ENCODE assay signal across 12 cellular contexts in the genomic region with DNA sequence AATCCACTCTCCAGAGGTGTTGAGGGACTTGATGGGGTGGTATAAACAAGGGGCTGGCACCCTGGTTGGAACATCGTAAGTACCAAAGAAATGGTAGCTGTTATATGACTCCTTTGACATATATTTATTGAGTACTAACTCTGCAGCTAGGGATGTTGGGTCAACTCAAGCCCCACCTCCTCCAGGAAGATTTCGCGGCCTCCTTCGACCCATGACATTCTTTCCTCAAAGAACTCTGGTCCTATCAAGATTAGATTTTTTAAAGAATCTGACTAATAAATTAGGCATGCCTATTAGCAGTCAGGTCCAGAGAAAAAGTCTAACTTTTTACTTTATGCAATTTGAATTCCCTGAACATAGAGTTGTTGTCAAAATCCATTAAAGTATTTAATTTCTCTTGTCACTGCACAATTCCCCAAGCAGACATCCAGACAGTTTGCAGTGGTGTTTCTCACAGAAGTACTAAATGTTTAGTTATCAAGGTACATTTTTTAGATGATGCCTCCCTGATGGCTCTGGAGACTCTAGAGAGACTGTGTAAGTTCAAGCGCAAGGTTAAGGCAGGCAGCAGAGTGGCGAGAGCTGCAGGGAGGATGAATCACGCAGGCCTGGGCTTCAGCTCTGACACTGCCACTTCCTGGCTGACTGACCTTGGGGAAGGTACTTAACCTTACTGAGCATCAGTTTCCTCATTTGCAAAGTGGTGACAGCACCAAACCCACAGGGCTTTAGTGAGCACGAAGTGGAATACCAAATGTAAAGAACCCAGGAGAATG.
A peak's percentile ranks its signal among the peaks of the same experiment; 100 is the strongest.
DNase-seq lines count a peak whose midpoint lies in the region; ATAC-seq and TF ChIP-seq lines count a peak whose summit lies in the region.
"Had no signal": no experiment of that assay in that cellular context is flagged by ENCODE, and none has a peak within 500 bp of the region (broad histone marks: within the 10 kb centered on the region; RNA-seq: fewer than 3 reads in every experiment).

No MANE protein-coding gene starts in this region.

- H3K9me3 Mint-ChIP-seq in nephron progenitor cell, result no peaks in the 10 kb centered on the region
- H3K9me3 Mint-ChIP-seq: CD4-positive, alpha-beta memory T cell had no signal

- H3K27me3 Mint-ChIP-seq in nephron progenitor cell (ENCODE audit: low read depth, poor library complexity), result peaks cover 24% of the 10 kb centered on the region
- H3K27me3 Mint-ChIP-seq: CD4-positive, alpha-beta memory T cell had no signal

- H3K4me1 Mint-ChIP-seq in nephron progenitor cell, result peaks cover 74% of the 10 kb centered on the region
- H3K4me1 Mint-ChIP-seq: CD4-positive, alpha-beta memory T cell had no signal

- no peak for ATAC-seq in GM19324 (IDR thresholded peaks at IDR 0.05; ENCODE audit: low FRiP score, unreplicated experiment)
- no peak for ATAC-seq in HG03460 (IDR thresholded peaks at IDR 0.05; ENCODE audit: unreplicated experiment)
- ATAC-seq in Right ventricle myocardium inferior, result no peak

- peak overlapping the region in 24 of 59 donors; percentile 5 to 67 (median 38) for H3K27ac ChIP-seq in dorsolateral prefrontal cortex

- H3K4me3 ChIP-seq in NB4 (ENCODE audit: low read depth, low read length), result no peak overlapping the region
- peak overlapping the region in 34 of 59 donors; percentile 13 to 56 (median 30) for H3K4me3 ChIP-seq in dorsolateral prefrontal cortex

- peak; percentile 70 for DNase-seq in EL
- peak; percentile 61 for DNase-seq in NB4 (ENCODE audit: low read depth)
- no peak for DNase-seq in dorsolateral prefrontal cortex
- DNase-seq in nephron progenitor cell, result no peak
- DNase-seq in SHP77 treated with DMSO at 0.1 percent for 48 hours (lab: John Stamatoyannopoulos, UW), result no peak
- no peak for DNase-seq in Right ventricle myocardium inferior (ENCODE audit: missing footprints)
- DNase-seq: CD4-positive, alpha-beta memory T cell; NCI-H774; stimulated activated CD4-positive, alpha-beta T cell treated with anti-CD3 and anti-CD28 coated beads, Interleukin-12 subunit alpha, Interleukin-12 subunit beta, amount 100 ng/mL, for 4 hours; stimulated activated CD8-positive, alpha-beta memory T cell treated with anti-CD3 and anti-CD28 coated beads, Interleukin-4, amount 100 ng/mL, for 48 hours had no signal

- TF ChIP-seq CTCF in NB4 (IDR thresholded peaks at IDR 0.05; ENCODE audit: low read depth, low read length) (no peak), dorsolateral prefrontal cortex (IDR thresholded peaks at IDR 0.05 in 54 of 56, conservative IDR thresholded peaks at IDR 0.05 in 2 of 56; ENCODE audit: low read depth in 1 of 56, partially characterized antibody in 56 of 56) (no peak), nephron progenitor cell (IDR thresholded peaks at IDR 0.05) (no peak)

- TF ChIP-seq POLR2A in NB4 (IDR thresholded peaks at IDR 0.05; ENCODE audit: extremely low read depth, insufficient read length), result no peak

- intact Hi-C loops in dorsolateral prefrontal cortex (cut with DNase I), result no loop called here
- intact Hi-C loops in Right ventricle myocardium inferior (cut with DNase I), result no loop called here

- no peaks in the 10 kb centered on the region for H3K27me3 ChIP-seq in dorsolateral prefrontal cortex

- peak overlapping the region; percentile 93 for H3K27ac Mint-ChIP-seq in nephron progenitor cell
- H3K27ac Mint-ChIP-seq: CD4-positive, alpha-beta memory T cell had no signal

- no peaks in the 10 kb centered on the region for H3K36me3 Mint-ChIP-seq in nephron progenitor cell (ENCODE audit: low read depth)
- H3K36me3 Mint-ChIP-seq: CD4-positive, alpha-beta memory T cell had no signal

- peak overlapping the region; percentile 58 for H3K4me3 Mint-ChIP-seq in nephron progenitor cell
- H3K4me3 Mint-ChIP-seq: CD4-positive, alpha-beta memory T cell had no signal

Comparison
In these comparisons a context has a peak if more than half of its experiments do, and no peak if none do; other contexts are left out.
1. DNase-seq: peak in EL (single experiment) and NB4 (single experiment); none in dorsolateral prefrontal cortex (0 of 10), nephron progenitor cell (single experiment), SHP77 treated with DMSO at 0.1 percent for 48 hours (single experiment) and Right ventricle myocardium inferior (single experiment).